10 cellular contexts compared by ENCODE assay signal in the genomic region with DNA sequence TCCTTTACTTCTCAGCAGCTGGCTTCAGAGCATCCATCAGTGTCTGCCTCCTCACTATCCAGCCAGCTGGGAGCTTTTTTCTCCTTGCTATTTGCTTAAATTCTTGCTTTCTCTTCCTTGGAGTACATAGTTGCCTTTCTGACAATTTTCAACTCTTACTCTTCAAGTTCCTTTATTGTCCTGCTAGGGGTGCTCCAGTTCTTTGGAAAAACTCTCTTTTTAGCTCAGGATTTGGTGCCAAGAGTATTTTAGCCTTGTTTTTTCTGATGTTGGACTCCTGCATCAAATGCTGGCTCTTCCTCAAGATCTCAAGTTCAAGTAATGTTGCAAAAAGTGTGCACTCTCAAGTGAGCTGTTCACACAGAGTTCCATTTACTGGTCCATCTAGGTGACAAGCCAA.
A peak's percentile ranks its signal among the peaks of the same experiment; 100 is the strongest.
DNase-seq lines count a peak whose midpoint lies in the region; ATAC-seq, FAIRE-seq and TF ChIP-seq lines count a peak whose summit lies in the region.
"Had no signal": no experiment of that assay in that cellular context is flagged by ENCODE, and none has a peak within 500 bp of the region (broad histone marks: within the 10 kb centered on the region; RNA-seq: fewer than 3 reads in every experiment).

No MANE protein-coding gene starts in this region.

- H3K36me3 Mint-ChIP-seq in GM23338 (ENCODE audit: low read depth): peaks cover 3% of the 10 kb centered on the region; the same call in 1 of the 3 replicates
- no peaks in the 10 kb centered on the region for H3K36me3 Mint-ChIP-seq in astrocyte (ENCODE audit: low read depth, unreplicated experiment)
- H3K36me3 Mint-ChIP-seq in activated naive CD8-positive, alpha-beta T cell treated with anti-CD3 and anti-CD28 coated beads, Interleukin-2, amount 50 U/mL, for 24 hours (ENCODE audit: low read depth): no peaks in the 10 kb centered on the region

- H3K27ac ChIP-seq in GM23338 (ENCODE audit: low read depth) (no peak overlapping the region), astrocyte (ENCODE audit: low read depth, low read length) (no peak overlapping the region)
- H3K27ac ChIP-seq: SK-N-MC had no signal

- H3K4me3 ChIP-seq in GM23338 (no peak overlapping the region), astrocyte (ENCODE audit: insufficient read depth, low read depth, low read length) (no peak overlapping the region), retinal pigment epithelial cell (ENCODE audit: low read length) (no peak overlapping the region)
- H3K4me3 ChIP-seq: SK-N-MC had no signal

- no peaks in the 10 kb centered on the region for H3K4me1 Mint-ChIP-seq in GM23338
- H3K4me1 Mint-ChIP-seq in astrocyte (ENCODE audit: low read depth, unreplicated experiment): peaks cover 4% of the 10 kb centered on the region
- H3K4me1 Mint-ChIP-seq in activated naive CD8-positive, alpha-beta T cell treated with anti-CD3 and anti-CD28 coated beads, Interleukin-2, amount 50 U/mL, for 24 hours: no peaks in the 10 kb centered on the region

- ATAC-seq in GM23338: peak; percentile 48; the same call in 2 of the 3 replicates
- peak; percentile 75 for ATAC-seq in Right ventricle myocardium superior (ENCODE audit: poor library complexity)
- ATAC-seq in HG03095 (IDR thresholded peaks at IDR 0.05; ENCODE audit: unreplicated experiment): no peak
- ATAC-seq in activated naive CD8-positive, alpha-beta T cell treated with anti-CD3 and anti-CD28 coated beads, Interleukin-2, amount 50 U/mL, for 24 hours: no peak
- no peak for ATAC-seq in GM19397 (IDR thresholded peaks at IDR 0.05; ENCODE audit: unreplicated experiment)

- intact Hi-C loops in Right ventricle myocardium superior (cut with DNase I): no loop called here

- TF ChIP-seq CTCF in GM23338 (conservative IDR thresholded peaks at IDR 0.05; ENCODE audit: low read depth in 2 of 2) (peak; percentile 51 to 61), astrocyte (IDR thresholded peaks at IDR 0.05; ENCODE audit: insufficient read depth, low read depth, low read length) (peak; percentile 56), retinal pigment epithelial cell (conservative IDR thresholded peaks at IDR 0.05; ENCODE audit: low read depth, low read length) (peak; percentile 67)

- no peaks in the 10 kb centered on the region for H3K9me3 ChIP-seq in astrocyte (ENCODE audit: insufficient read depth, low read depth, low read length)

- no peak overlapping the region for H3K9ac ChIP-seq in astrocyte (ENCODE audit: low read length)

- H3K27me3 ChIP-seq in GM23338 (ENCODE audit: insufficient read depth) (no peaks in the 10 kb centered on the region), astrocyte (ENCODE audit: insufficient read depth, low read length) (no peaks in the 10 kb centered on the region)

- no peaks in the 10 kb centered on the region for H4K20me1 ChIP-seq in GM23338 (replicated peaks; ENCODE audit: insufficient read depth)
- no peaks in the 10 kb centered on the region for H4K20me1 ChIP-seq in astrocyte (ENCODE audit: insufficient read depth, low read length)

- H3K79me2 ChIP-seq in GM23338 (replicated peaks; ENCODE audit: insufficient read depth) (no peaks in the 10 kb centered on the region), astrocyte (ENCODE audit: insufficient read depth, low read length) (no peaks in the 10 kb centered on the region)

- no peak overlapping the region for H2AFZ ChIP-seq in GM23338
- no peak overlapping the region for H2AFZ ChIP-seq in astrocyte (ENCODE audit: low read depth, low read length)

- H3K9me3 Mint-ChIP-seq in GM23338 (peaks cover 4% of the 10 kb centered on the region; the same call in 1 of the 3 replicates), astrocyte (ENCODE audit: unreplicated experiment) (peaks cover 5% of the 10 kb centered on the region)
- peaks cover 4% of the 10 kb centered on the region for H3K9me3 Mint-ChIP-seq in activated naive CD8-positive, alpha-beta T cell treated with anti-CD3 and anti-CD28 coated beads, Interleukin-2, amount 50 U/mL, for 24 hours

- H3K4me1 ChIP-seq in GM23338 (ENCODE audit: insufficient read depth) (no peaks in the 10 kb centered on the region), astrocyte (ENCODE audit: insufficient read depth, low read length) (no peaks in the 10 kb centered on the region)

- DNase-seq in GM23338 (ENCODE audit: low spot score) (peak; percentile 68), astrocyte (ENCODE audit: low read depth) (peak; percentile 7), Right ventricle myocardium superior (no peak), retinal pigment epithelial cell (ENCODE audit: low read depth) (peak; percentile 29), urothelium cell line (ENCODE audit: low spot score) (no peak)
- no peak for DNase-seq in activated naive CD8-positive, alpha-beta T cell treated with anti-CD3 and anti-CD28 coated beads, Interleukin-2, amount 50 U/mL, for 24 hours
- DNase-seq: NCI-H1930 had no signal

- H3K4me2 ChIP-seq in GM23338: no peak overlapping the region
- no peak overlapping the region for H3K4me2 ChIP-seq in astrocyte (ENCODE audit: low read length)

- H3K4me3 Mint-ChIP-seq in GM23338 (no peak overlapping the region), astrocyte (ENCODE audit: unreplicated experiment) (no peak overlapping the region)
- H3K4me3 Mint-ChIP-seq in activated naive CD8-positive, alpha-beta T cell treated with anti-CD3 and anti-CD28 coated beads, Interleukin-2, amount 50 U/mL, for 24 hours: no peak overlapping the region

- H3K9me2 ChIP-seq in GM23338 (ENCODE audit: insufficient read depth): peaks cover 3% of the 10 kb centered on the region; the same call in 1 of the 2 replicates

- no peaks in the 10 kb centered on the region for H3K27me3 Mint-ChIP-seq in GM23338 (ENCODE audit: insufficient read depth, low read depth, poor library complexity)
- no peaks in the 10 kb centered on the region for H3K27me3 Mint-ChIP-seq in astrocyte (ENCODE audit: low read depth, unreplicated experiment)
- peaks cover 15% of the 10 kb centered on the region for H3K27me3 Mint-ChIP-seq in activated naive CD8-positive, alpha-beta T cell treated with anti-CD3 and anti-CD28 coated beads, Interleukin-2, amount 50 U/mL, for 24 hours

- H3K36me3 ChIP-seq in GM23338 (ENCODE audit: insufficient read depth): no peaks in the 10 kb centered on the region
- no peaks in the 10 kb centered on the region for H3K36me3 ChIP-seq in astrocyte (ENCODE audit: insufficient read depth, low read length)

- no peaks in the 10 kb centered on the region for H3F3A ChIP-seq in GM23338 (replicated peaks; ENCODE audit: low read depth)

- H3K27ac Mint-ChIP-seq in GM23338: no peak overlapping the region
- H3K27ac Mint-ChIP-seq in astrocyte (ENCODE audit: unreplicated experiment): no peak overlapping the region
- no peak overlapping the region for H3K27ac Mint-ChIP-seq in activated naive CD8-positive, alpha-beta T cell treated with anti-CD3 and anti-CD28 coated beads, Interleukin-2, amount 50 U/mL, for 24 hours

- FAIRE-seq in astrocyte (lab: Jason Lieb, UNC) (no peak), urothelium cell line (lab: Jason Lieb, UNC) (no peak)

Comparison
In these comparisons a context has a peak if more than half of its experiments do, and no peak if none do; other contexts are left out.
1. ATAC-seq: peak in GM23338 (single experiment) and Right ventricle myocardium superior (single experiment); none in HG03095 (single experiment), activated naive CD8-positive, alpha-beta T cell treated with anti-CD3 and anti-CD28 coated beads, Interleukin-2, amount 50 U/mL, for 24 hours (single experiment) and GM19397 (single experiment).
2. DNase-seq: peak in GM23338 (single experiment), astrocyte (single experiment) and retinal pigment epithelial cell (single experiment); none in Right ventricle myocardium superior (single experiment), activated naive CD8-positive, alpha-beta T cell treated with anti-CD3 and anti-CD28 coated beads, Interleukin-2, amount 50 U/mL, for 24 hours (single experiment) and urothelium cell line (single experiment).
3. Peak in every context shown above with its lines, with median percentiles within 50 percentile points of each other: CTCF ChIP-seq.